Comparison of ENCODE assay signal across 26 cellular contexts in genomic region chrX:104863466-104863865, GRCh38.
"Had no signal": no experiment of that assay in that cellular context is flagged by ENCODE, and none has a peak within 500 bp of the region (broad histone marks: within the 10 kb centered on the region; RNA-seq: fewer than 3 reads in every experiment).

No MANE protein-coding gene starts in this region.

- H3K4me3 ChIP-seq: esophagus muscularis mucosa, gastrocnemius medialis had no signal

- H3K27me3 Mint-ChIP-seq: activated CD4-positive, alpha-beta memory T cell treated with anti-CD3 and anti-CD28 coated beads, Interleukin-2, amount 10 ng/mL, durations not matched to agents 7 days and 5 days; activated CD4-positive, alpha-beta T cell treated with anti-CD3 and anti-CD28 coated beads, Interleukin-2, amount 10 ng/mL, durations not matched to agents 7 days and 5 days; activated naive CD8-positive, alpha-beta T cell; activated T-helper 17 cell treated with anti-CD3 and anti-CD28 coated beads, Interleukin-2, amount 50 U/mL, for 72 hours; effector memory CD8-positive, alpha-beta T cell had no signal

- H3K27ac ChIP-seq: brain microvascular endothelial cell, esophagus muscularis mucosa, foreskin keratinocyte, gastrocnemius medialis had no signal

- H3K27me3 ChIP-seq: brain microvascular endothelial cell, esophagus muscularis mucosa, foreskin keratinocyte, gastrocnemius medialis had no signal

- DNase-seq: activated CD4-positive, alpha-beta memory T cell treated with anti-CD3 and anti-CD28 coated beads, Interleukin-2, amount 10 ng/mL, durations not matched to agents 7 days and 5 days; activated CD4-positive, alpha-beta T cell treated with anti-CD3 and anti-CD28 coated beads for 1 hour; activated CD4-positive, alpha-beta T cell treated with anti-CD3 and anti-CD28 coated beads for 4 hours; activated CD4-positive, alpha-beta T cell treated with anti-CD3 and anti-CD28 coated beads, Interleukin-2, amount 10 ng/mL, durations not matched to agents 7 days and 5 days; activated CD4-positive, alpha-beta T cell treated with anti-CD3 and anti-CD28 coated beads, Interleukin-2, amount 50 U/mL, for 4 hours; activated effector memory CD4-positive, alpha-beta T cell treated with Interleukin-2 at 50 U/mL for 16 hours; activated gamma-delta T cell treated with Interleukin-2 at 50 U/mL for 16 hours; activated naive CD4-positive, alpha-beta T cell treated with anti-CD3 and anti-CD28 coated beads, Interleukin-2, amount 50 U/mL, for 16 hours; activated naive CD4-positive, alpha-beta T cell treated with Interleukin-2 at 50 U/mL for 16 hours; activated T-cell treated with anti-CD3 and anti-CD28 coated beads, Interleukin-2, amount 50 U/mL, for 4 hours; amniotic stem cell; anterior cingulate cortex; brain microvascular endothelial cell; caudate nucleus; cortex of kidney; dermis blood vessel endothelial cell; effector CD4-positive, alpha-beta T cell; effector memory CD8-positive, alpha-beta T cell; erythroblast; foreskin keratinocyte; gastrocnemius medialis; glutamatergic neuron; T-helper 2 cell had no signal

- H3K9me3 Mint-ChIP-seq: activated CD4-positive, alpha-beta memory T cell treated with anti-CD3 and anti-CD28 coated beads, Interleukin-2, amount 10 ng/mL, durations not matched to agents 7 days and 5 days; activated CD4-positive, alpha-beta T cell treated with anti-CD3 and anti-CD28 coated beads, Interleukin-2, amount 10 ng/mL, durations not matched to agents 7 days and 5 days; activated T-cell treated with anti-CD3 and anti-CD28 coated beads, Interleukin-2, amount 50 U/mL, for 4 hours; activated T-helper 17 cell treated with anti-CD3 and anti-CD28 coated beads, Interleukin-2, amount 50 U/mL, for 72 hours; effector memory CD8-positive, alpha-beta T cell had no signal

- H3K36me3 ChIP-seq: brain microvascular endothelial cell, esophagus muscularis mucosa, gastrocnemius medialis had no signal

- H3K9me3 ChIP-seq: esophagus muscularis mucosa, gastrocnemius medialis had no signal

- H3K4me3 Mint-ChIP-seq: activated CD4-positive, alpha-beta memory T cell treated with anti-CD3 and anti-CD28 coated beads, Interleukin-2, amount 10 ng/mL, durations not matched to agents 7 days and 5 days; activated CD4-positive, alpha-beta T cell treated with anti-CD3 and anti-CD28 coated beads, Interleukin-2, amount 10 ng/mL, durations not matched to agents 7 days and 5 days; activated naive CD8-positive, alpha-beta T cell; activated T-cell treated with anti-CD3 and anti-CD28 coated beads, Interleukin-2, amount 50 U/mL, for 4 hours; activated T-helper 17 cell treated with anti-CD3 and anti-CD28 coated beads, Interleukin-2, amount 50 U/mL, for 72 hours; effector memory CD8-positive, alpha-beta T cell had no signal

- H3K4me1 ChIP-seq: esophagus muscularis mucosa, foreskin keratinocyte, gastrocnemius medialis had no signal

- H3K36me3 Mint-ChIP-seq: activated naive CD8-positive, alpha-beta T cell had no signal

- H3K4me1 Mint-ChIP-seq: activated CD4-positive, alpha-beta memory T cell treated with anti-CD3 and anti-CD28 coated beads, Interleukin-2, amount 10 ng/mL, durations not matched to agents 7 days and 5 days; activated CD4-positive, alpha-beta T cell treated with anti-CD3 and anti-CD28 coated beads, Interleukin-2, amount 10 ng/mL, durations not matched to agents 7 days and 5 days; activated T-helper 17 cell treated with anti-CD3 and anti-CD28 coated beads, Interleukin-2, amount 50 U/mL, for 72 hours had no signal

- H3K27ac Mint-ChIP-seq: activated CD4-positive, alpha-beta memory T cell treated with anti-CD3 and anti-CD28 coated beads, Interleukin-2, amount 10 ng/mL, durations not matched to agents 7 days and 5 days; activated CD4-positive, alpha-beta T cell treated with anti-CD3 and anti-CD28 coated beads, Interleukin-2, amount 10 ng/mL, durations not matched to agents 7 days and 5 days; activated naive CD8-positive, alpha-beta T cell; activated T-helper 17 cell treated with anti-CD3 and anti-CD28 coated beads, Interleukin-2, amount 50 U/mL, for 72 hours; effector memory CD8-positive, alpha-beta T cell had no signal
